Comparison of ENCODE assay signal across 21 cellular contexts in genomic region chr11:7245341-7245740, GRCh38. TPM values are rescaled to one million over a fixed set of nuclear protein-coding genes. Genes with fewer than 3 reads are reported as not detected.
DNase-seq lines count a peak whose midpoint lies in the region; ATAC-seq and TF ChIP-seq lines count a peak whose summit lies in the region.
"Had no signal": no experiment of that assay in that cellular context is flagged by ENCODE, and none has a peak within 500 bp of the region (broad histone marks: within the 10 kb centered on the region; RNA-seq: fewer than 3 reads in every experiment).

No MANE protein-coding gene starts in this region.

- no peaks in the 10 kb centered on the region for H3K9me3 ChIP-seq in PC-3 (ENCODE audit: low read length)
- H3K9me3 ChIP-seq: BLaER1, Caco-2 had no signal

- peak overlapping the region; percentile 76 for H3K9ac ChIP-seq in PC-3 (ENCODE audit: low read length)
- H3K9ac ChIP-seq: BLaER1 had no signal

- no peaks in the 10 kb centered on the region for H3K79me2 ChIP-seq in PC-3 (ENCODE audit: low read length)

- no peak overlapping the region for H2AFZ ChIP-seq in PC-3 (ENCODE audit: low read length)

- POLR2A ChIA-PET in PC-3 (lab: Charles Lee; ENCODE audit: unreplicated experiment): no interaction called here

- no peaks in the 10 kb centered on the region for H4K20me1 ChIP-seq in PC-3 (ENCODE audit: low read length)
- H4K20me1 ChIP-seq: BLaER1 had no signal

- no peaks in the 10 kb centered on the region for H3K27me3 ChIP-seq in PC-3 (ENCODE audit: low read length)
- H3K27me3 ChIP-seq: BLaER1 had no signal

- peaks cover 37% of the 10 kb centered on the region for H3K4me1 ChIP-seq in PC-3 (ENCODE audit: insufficient read depth, low read length)
- H3K4me1 ChIP-seq: BLaER1, Caco-2 had no signal

- no peaks in the 10 kb centered on the region for H3K9me2 ChIP-seq in PC-3 (replicated peaks; ENCODE audit: low read length)

- H3K27ac ChIP-seq in PC-3 (ENCODE audit: low read length): peak overlapping the region; percentile 96
- H3K27ac ChIP-seq: 22Rv1, BLaER1, C4-2B had no signal

- DNase-seq in DMS53 (lab: John Stamatoyannopoulos, UW): peak; percentile 17
- no peak for DNase-seq in DMS53 treated with DMSO at 0.1 percent for 48 hours (lab: John Stamatoyannopoulos, UW; ENCODE audit: unreplicated experiment)
- DNase-seq in PC-3: peak; percentile 61
- peak; percentile 9 for DNase-seq in left kidney (ENCODE audit: low read depth, low spot score)
- DNase-seq in NCI-H2227 treated with DMSO at 0.1 percent for 48 hours (lab: John Stamatoyannopoulos, UW): no peak
- DNase-seq in SKM-1 treated with dmso at 0.1 percent for 144 hours (lab: John Stamatoyannopoulos, UW; ENCODE audit: unreplicated experiment): no peak
- DNase-seq: Caco-2; CD4-positive, CD25-positive, alpha-beta regulatory T cell; CD8-positive, alpha-beta T cell; DMS153; DMS79 treated with DMSO at 0.1 percent for 48 hours; GF-D8; H9; HFFc6 had no signal

- CTCF ChIA-PET in PC-3 (lab: Charles Lee): no interaction called here

- peak overlapping the region; percentile 80 for H3K4me2 ChIP-seq in PC-3 (ENCODE audit: low read length)
- H3K4me2 ChIP-seq: BLaER1, GM23338 had no signal

- no peak for TF ChIP-seq CTCF in PC-3 (conservative IDR thresholded peaks at IDR 0.05; ENCODE audit: low read depth, low read length)

- intact Hi-C loops in PC-3 (cut with micrococcal nuclease): loop anchor here (5.0 kb wide), 1 partner anchor 37 kb away; no protein-coding TSS in a partner anchor

- H3K36me3 ChIP-seq in PC-3 (ENCODE audit: low read depth, low read length): no peaks in the 10 kb centered on the region
- H3K36me3 ChIP-seq: BLaER1 had no signal

- peaks cover 8% of the 10 kb centered on the region for H3F3A ChIP-seq in PC-3 (ENCODE audit: low read length, unreplicated experiment)

- peak overlapping the region; percentile 46 for H3K4me3 ChIP-seq in PC-3 (ENCODE audit: low read length)
- H3K4me3 ChIP-seq: BLaER1, GM23338 had no signal

- no TSS peak for BruUV-seq in PC-3 (replicated peaks; lab: Mats Ljungman, UMichigan)

- peak; percentile 62 for ATAC-seq in PC-3
- ATAC-seq: CD8-positive, alpha-beta T cell; GM23338; HCT116 had no signal

RNA-seq across cellular contexts. Expression of gene SYT9, which starts 6.4 kb away (rescaled TPM):
- 6.3 and 7.4 TPM in 2 replicates for total RNA-seq in PC-3 (2014; rRNA removed)
- total RNA-seq: B cell; Caco-2; CD4-positive, CD25-positive, alpha-beta regulatory T cell; CD8-positive, alpha-beta T cell; H4; HFFc6 had no signal

Comparison
In these comparisons a context has a peak if more than half of its experiments do, and no peak if none do; other contexts are left out.
1. DNase-seq: peak in DMS53 (single experiment), PC-3 (single experiment) and left kidney (single experiment); none in DMS53 treated with DMSO at 0.1 percent for 48 hours (single experiment), NCI-H2227 treated with DMSO at 0.1 percent for 48 hours (single experiment) and SKM-1 treated with dmso at 0.1 percent for 144 hours (single experiment).